8 cellular contexts compared by ENCODE assay signal in the genomic region with DNA sequence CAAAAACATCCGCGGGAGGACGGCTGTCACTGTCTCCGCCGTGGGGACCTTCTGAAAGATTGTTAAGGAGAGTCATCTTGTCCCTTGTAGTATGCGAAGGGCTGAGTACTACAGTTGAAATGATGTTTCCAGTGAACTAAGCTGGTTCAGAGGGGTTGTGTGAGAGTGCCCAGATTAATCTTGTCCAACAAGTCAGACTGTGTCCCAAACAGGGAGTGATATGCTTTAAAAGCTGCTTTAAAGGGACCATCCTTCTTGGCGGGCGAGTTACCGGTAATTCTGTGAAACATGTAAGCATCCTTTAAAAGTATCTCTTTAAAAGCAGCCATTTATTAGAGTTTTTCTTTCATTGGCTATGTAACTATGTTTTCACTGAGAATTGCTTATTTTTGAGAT. TPM values are rescaled to one million over a fixed set of nuclear protein-coding genes. Genes with fewer than 3 reads are reported as not detected.
DNase-seq lines count a peak whose midpoint lies in the region; ATAC-seq and TF ChIP-seq lines count a peak whose summit lies in the region.

No MANE protein-coding gene starts in this region.

- H3K4me3 ChIP-seq in GM12864 (ENCODE audit: low read depth, low read length), result peak overlapping the region; percentile 89
- H3K4me3 ChIP-seq in SU-DHL-6 (ENCODE audit: insufficient read depth, low read length, poor library complexity, severe bottlenecking), result peak overlapping the region; percentile 90
- H3K4me3 ChIP-seq in fibroblast of pulmonary artery (replicated peaks; ENCODE audit: low read depth, low read length), result peak overlapping the region; percentile 95
- H3K4me3 ChIP-seq in psoas muscle, result peak overlapping the region; percentile 86

- peaks cover 18% of the 10 kb centered on the region for H3K4me1 ChIP-seq in psoas muscle

- H3K27me3 ChIP-seq in SU-DHL-6 (ENCODE audit: low read length) (no peaks in the 10 kb centered on the region), psoas muscle (ENCODE audit: insufficient read depth in 3 of 3, low read length in 2 of 3) (no peaks in the 10 kb centered on the region)

- no peak for DNase-seq in GM12864 (ENCODE audit: low read depth)
- no peak for DNase-seq in fibroblast of pulmonary artery (ENCODE audit: low read depth)
- no peak for DNase-seq in psoas muscle
- no peak for DNase-seq in GM10266 (ENCODE audit: extremely low spot score)
- DNase-seq in SKM-1 (lab: John Stamatoyannopoulos, UW; ENCODE audit: unreplicated experiment), result no peak
- DNase-seq in stimulated activated naive CD4-positive, alpha-beta T cell (lab: John Stamatoyannopoulos, UW), result no peak

- no peaks in the 10 kb centered on the region for H3K9me2 ChIP-seq in SU-DHL-6 (replicated peaks; ENCODE audit: insufficient read depth, low read length)

- TF ChIP-seq CTCF in GM12864 (IDR thresholded peaks at IDR 0.05; ENCODE audit: low read depth, low read length, missing control alignments), result no peak
- TF ChIP-seq CTCF in SU-DHL-6 (IDR thresholded peaks at IDR 0.05; ENCODE audit: insufficient read depth, low read length, poor library complexity, severe bottlenecking), result no peak
- TF ChIP-seq CTCF in fibroblast of pulmonary artery (IDR thresholded peaks at IDR 0.05; ENCODE audit: low read length, missing control alignments), result no peak
- no peak for TF ChIP-seq CTCF in psoas muscle (IDR thresholded peaks at IDR 0.05)
- TF ChIP-seq CTCF in GM10266 (IDR thresholded peaks at IDR 0.05; ENCODE audit: control insufficient read depth, insufficient read depth, low read depth, missing control alignments), result no peak

- H3K4me2 ChIP-seq in SU-DHL-6 (ENCODE audit: low read depth, low read length, poor library complexity, severe bottlenecking), result peak overlapping the region; percentile 85

- H4K20me1 ChIP-seq in SU-DHL-6 (ENCODE audit: low read depth, low read length), result no peaks in the 10 kb centered on the region

- H2AFZ ChIP-seq in SU-DHL-6 (ENCODE audit: low read depth, low read length, severe bottlenecking), result peak overlapping the region; percentile 87

- no peaks in the 10 kb centered on the region for H3K9me3 ChIP-seq in SU-DHL-6 (ENCODE audit: insufficient read depth, low read length)
- no peaks in the 10 kb centered on the region for H3K9me3 ChIP-seq in psoas muscle

- H3K36me3 ChIP-seq in SU-DHL-6 (ENCODE audit: low read length), result no peaks in the 10 kb centered on the region; the same call in 1 of the 2 replicates
- H3K36me3 ChIP-seq in psoas muscle (ENCODE audit: insufficient read depth in 1 of 2, low read depth in 1 of 2), result peaks cover 0 to 8% of the 10 kb centered on the region in 2 donors

- peaks cover 68% of the 10 kb centered on the region for H3K79me2 ChIP-seq in SU-DHL-6 (ENCODE audit: insufficient read depth, low read length)

- intact Hi-C loops in psoas muscle (cut with DNase I), result loop anchor here in 1 of 2 donors (5.0 kb wide), 2 partner anchors 67 to 172 kb away; no protein-coding TSS in a partner anchor

- ATAC-seq in psoas muscle (no peak), HG02981 (IDR thresholded peaks at IDR 0.05; ENCODE audit: unreplicated experiment) (no peak)

- WGBS in psoas muscle, 3 donors, result 10 to 13% (median 12%) methylated on average over 9 of the region's 9 CpGs

- H3F3A ChIP-seq in SU-DHL-6 (ENCODE audit: insufficient read depth), result no peaks in the 10 kb centered on the region; the same call in 1 of the 2 replicates

- H3K9ac ChIP-seq in SU-DHL-6 (ENCODE audit: low read length), result peak overlapping the region; percentile 90

- H3K27ac ChIP-seq in SU-DHL-6 (ENCODE audit: low read depth, low read length) (no peak overlapping the region), psoas muscle (peak overlapping the region; percentile 87)

RNA-seq across cellular contexts. Expression of gene WDR20, which starts 1.1 kb away (rescaled TPM):
- 10 to 100 TPM; 18.3 to 26.8 (median 22.3) TPM for total RNA-seq in psoas muscle
- 10 to 100 TPM; 11.4 to 20.6 (median 11.9) TPM for polyA plus RNA-seq in psoas muscle

RNA-seq across cellular contexts. Expression of gene HSP90AA1, which starts 53.9 kb away (rescaled TPM):
- total RNA-seq in psoas muscle, result 100 to 1,000 TPM; 398 to 659 (median 540) TPM
- polyA plus RNA-seq in psoas muscle, result 1,000 to 10,000 TPM in 1 of 3 donors, 100 to 1,000 TPM in 2; 523 to 1,480 (median 614) TPM
